Comparison of ENCODE assay signal across 8 cellular contexts in genomic region chr2:70123829-70124117, GRCh38. TPM values are rescaled to one million over a fixed set of nuclear protein-coding genes. Genes with fewer than 3 reads are reported as not detected.
DNase-seq lines count a peak whose midpoint lies in the region; ATAC-seq and TF ChIP-seq lines count a peak whose summit lies in the region.

No MANE protein-coding gene starts in this region.

- no peak for ATAC-seq in activated CD4-positive, alpha-beta T cell treated with anti-CD3 and anti-CD28 coated beads for 36 hours
- ATAC-seq in thoracic aorta (ENCODE audit: insufficient number of reproducible peaks, low FRiP score, low read depth) (no peak), GM18870 (IDR thresholded peaks at IDR 0.05; ENCODE audit: unreplicated experiment) (no peak)

- peak overlapping the region; percentile 96 to 99 for H3K27ac ChIP-seq in ascending aorta
- peak overlapping the region; percentile 96 to 99 for H3K27ac ChIP-seq in thoracic aorta

- no peak for TF ChIP-seq POLR2A in lower leg skin (IDR thresholded peaks at IDR 0.05)

- no peak for DNase-seq in activated CD4-positive, alpha-beta T cell treated with anti-CD3 and anti-CD28 coated beads for 36 hours
- DNase-seq in activated CD4-positive, alpha-beta T cell treated with anti-CD3 and anti-CD28 coated beads, Interleukin-2, amount 50 U/mL, for 4 hours, result no peak
- DNase-seq in ascending aorta (ENCODE audit: low spot score in 2 of 2) (no peak), lower leg skin (ENCODE audit: low spot score in 2 of 2) (no peak), thoracic aorta (ENCODE audit: low spot score) (no peak), T1000 (lab: John Stamatoyannopoulos, UW) (no peak), NCI-H82 treated with DMSO at 0.1 percent for 48 hours (lab: John Stamatoyannopoulos, UW; ENCODE audit: unreplicated experiment) (no peak)

- CTCF ChIA-PET in activated CD4-positive, alpha-beta T cell treated with anti-CD3 and anti-CD28 coated beads for 36 hours (lab: Charles Lee), result interaction anchor here (0.6 to 2.4 kb wide), 7 partner anchors 10 to 38 kb away, joined by 3 to 15 read pairs (median 4); no protein-coding TSS in a partner anchor

- peak overlapping the region; percentile 100 for H3K27ac Mint-ChIP-seq in activated CD4-positive, alpha-beta T cell treated with anti-CD3 and anti-CD28 coated beads for 36 hours

- peak overlapping the region; percentile 92 for H3K4me3 Mint-ChIP-seq in activated CD4-positive, alpha-beta T cell treated with anti-CD3 and anti-CD28 coated beads for 36 hours

- H3K4me1 ChIP-seq in ascending aorta (peaks cover 0 to 9% of the 10 kb centered on the region in 2 donors), thoracic aorta (ENCODE audit: control insufficient read depth in 1 of 2, low read depth in 2 of 2) (peaks cover 19 to 34% of the 10 kb centered on the region in 2 donors)

- WGBS in lower leg skin, 2 donors, result 12 to 17% methylated on average over 11 of the region's 11 CpGs

- TF ChIP-seq CTCF in ascending aorta (IDR thresholded peaks at IDR 0.05) (no peak), lower leg skin (IDR thresholded peaks at IDR 0.05) (no peak), thoracic aorta (IDR thresholded peaks at IDR 0.05) (no peak)

- H3K9me3 ChIP-seq in ascending aorta, result no peaks in the 10 kb centered on the region
- no peaks in the 10 kb centered on the region for H3K9me3 ChIP-seq in thoracic aorta

- H3K27me3 ChIP-seq in ascending aorta, result no peaks in the 10 kb centered on the region
- no peaks in the 10 kb centered on the region for H3K27me3 ChIP-seq in thoracic aorta (replicated peaks; ENCODE audit: insufficient read depth)

- POLR2A ChIA-PET in activated CD4-positive, alpha-beta T cell treated with anti-CD3 and anti-CD28 coated beads for 36 hours (lab: Charles Lee), result interaction anchor here (0.6 to 5.5 kb wide), 14 partner anchors 11 to 309 kb away, joined by 3 to 70 read pairs (median 7); partner anchors contain the start of genes GMCL1, MXD1 and PCBP1

- no peaks in the 10 kb centered on the region for H3K9me3 Mint-ChIP-seq in activated CD4-positive, alpha-beta T cell treated with anti-CD3 and anti-CD28 coated beads for 36 hours (ENCODE audit: low read depth)

- peaks cover 73% of the 10 kb centered on the region for H3K4me1 Mint-ChIP-seq in activated CD4-positive, alpha-beta T cell treated with anti-CD3 and anti-CD28 coated beads for 36 hours

- intact Hi-C loops in activated CD4-positive, alpha-beta T cell treated with anti-CD3 and anti-CD28 coated beads for 36 hours (cut with DNase I, micrococcal nuclease), result loop anchor here (1.0 to 2.0 kb wide), 8 partner anchors 9 to 54 kb away; partner anchors contain the start of gene PCBP1 (in 1 of the 2)
- intact Hi-C loops in ascending aorta (cut with DNase I), result loop anchor here (1.0 kb wide), 1 partner anchor 19 kb away; no protein-coding TSS in a partner anchor
- intact Hi-C loops in lower leg skin (cut with DNase I; ENCODE audit: low total_unique reads), result no loop called here

- H3K36me3 Mint-ChIP-seq in activated CD4-positive, alpha-beta T cell treated with anti-CD3 and anti-CD28 coated beads for 36 hours (ENCODE audit: low read depth), result peaks cover 17% of the 10 kb centered on the region

- H3K4me3 ChIP-seq in ascending aorta, result peak overlapping the region; percentile 66 to 67
- H3K4me3 ChIP-seq in lower leg skin (ENCODE audit: low read depth, poor library complexity, severe bottlenecking), result peak overlapping the region; percentile 20
- H3K4me3 ChIP-seq in thoracic aorta, result peak overlapping the region; percentile 78

- H3K36me3 ChIP-seq in ascending aorta (no peaks in the 10 kb centered on the region), thoracic aorta (no peaks in the 10 kb centered on the region)

- H3K27me3 Mint-ChIP-seq in activated CD4-positive, alpha-beta T cell treated with anti-CD3 and anti-CD28 coated beads for 36 hours, result no peaks in the 10 kb centered on the region

RNA-seq across cellular contexts. Expression of gene PCBP1, which starts 36.5 kb away (rescaled TPM):
- total RNA-seq in activated CD4-positive, alpha-beta T cell treated with anti-CD3 and anti-CD28 coated beads for 36 hours, result 100 to 1,000 TPM; 417 to 450 TPM
- total RNA-seq in ascending aorta (227 TPM), lower leg skin (100 to 1,000 TPM; 148 to 247 (median 186) TPM), thoracic aorta (100 to 1,000 TPM; 153 to 235 TPM)

Comparison
In these comparisons a context has a peak if more than half of its experiments do, and no peak if none do; other contexts are left out.
1. H3K4me3 ChIP-seq: peak in every context shown above with its lines; median percentile 78 in thoracic aorta; 66 in ascending aorta; 20 in lower leg skin.